Comparison of ENCODE assay signal across 1 cellular context in the genomic region with DNA sequence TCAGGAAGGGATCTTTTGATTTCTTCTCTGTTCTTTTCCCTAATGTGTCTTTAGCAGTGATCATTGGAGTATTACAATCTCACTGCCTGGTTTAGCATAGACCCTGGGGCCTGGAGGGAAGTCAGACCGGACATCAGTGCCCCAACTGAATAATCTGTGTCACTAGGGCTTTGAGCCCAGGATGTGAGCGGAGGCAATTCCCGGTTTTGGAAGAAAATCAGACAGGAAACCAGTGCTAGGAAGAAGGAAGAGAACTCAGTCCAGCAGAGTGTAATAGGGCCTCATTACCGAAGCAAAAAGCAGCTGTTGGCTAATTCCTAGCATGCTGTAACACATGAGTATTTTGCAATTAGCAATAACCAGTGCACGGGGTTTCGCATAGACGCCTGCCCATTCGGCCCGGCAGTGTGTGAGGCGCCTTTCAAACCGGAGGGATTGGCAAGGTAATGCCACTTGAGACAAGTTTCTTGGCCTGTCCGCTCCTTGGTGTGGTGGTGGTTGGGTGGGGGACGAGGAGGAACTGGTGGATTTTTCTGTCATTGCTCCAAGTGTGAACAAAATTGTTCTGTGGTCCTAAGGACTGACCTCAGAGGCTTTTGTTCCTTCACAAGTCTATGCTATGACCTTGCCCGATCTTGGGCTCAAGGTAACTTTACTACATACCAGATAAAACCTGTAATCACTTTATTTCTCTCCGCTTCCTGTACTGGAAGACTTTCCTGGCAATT.
A peak's percentile ranks its signal among the peaks of the same experiment; 100 is the strongest.
TF ChIP-seq lines count a peak whose summit lies in the region.

No MANE protein-coding gene starts in this region.

TF ChIP-seq in HepG2, 621 proteins besides CTCF, POLR2A, EP300 and RAD21 (continued from another document and continues in another):
- TF ChIP-seq, protein P1, sequence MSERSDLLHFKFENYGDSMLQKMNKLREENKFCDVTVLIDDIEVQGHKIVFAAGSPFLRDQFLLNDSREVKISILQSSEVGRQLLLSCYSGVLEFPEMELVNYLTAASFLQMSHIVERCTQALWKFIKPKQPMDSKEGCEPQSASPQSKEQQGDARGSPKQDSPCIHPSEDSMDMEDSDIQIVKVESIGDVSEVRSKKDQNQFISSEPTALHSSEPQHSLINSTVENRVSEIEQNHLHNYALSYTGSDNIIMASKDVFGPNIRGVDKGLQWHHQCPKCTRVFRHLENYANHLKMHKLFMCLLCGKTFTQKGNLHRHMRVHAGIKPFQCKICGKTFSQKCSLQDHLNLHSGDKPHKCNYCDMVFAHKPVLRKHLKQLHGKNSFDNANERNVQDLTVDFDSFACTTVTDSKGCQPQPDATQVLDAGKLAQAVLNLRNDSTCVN (CRISPR knock-in tag; IDR thresholded peaks at IDR 0.05; ENCODE audit: borderline replicate concordance) = no peak
- TF ChIP-seq TBX2 (CRISPR knock-in tag; IDR thresholded peaks at IDR 0.05; ENCODE audit: borderline replicate concordance) = 0 out of 2 replicates have a peak, but pooled peaks have one; percentile 27
- TF ChIP-seq ZNF382 (CRISPR knock-in tag; IDR thresholded peaks at IDR 0.05; ENCODE audit: borderline replicate concordance) = no peak
- 0 out of 2 replicates have a peak, but pooled peaks have one; percentile 30 for TF ChIP-seq ZNF441 (CRISPR knock-in tag; IDR thresholded peaks at IDR 0.05; ENCODE audit: borderline replicate concordance)
- TF ChIP-seq, protein P2, sequence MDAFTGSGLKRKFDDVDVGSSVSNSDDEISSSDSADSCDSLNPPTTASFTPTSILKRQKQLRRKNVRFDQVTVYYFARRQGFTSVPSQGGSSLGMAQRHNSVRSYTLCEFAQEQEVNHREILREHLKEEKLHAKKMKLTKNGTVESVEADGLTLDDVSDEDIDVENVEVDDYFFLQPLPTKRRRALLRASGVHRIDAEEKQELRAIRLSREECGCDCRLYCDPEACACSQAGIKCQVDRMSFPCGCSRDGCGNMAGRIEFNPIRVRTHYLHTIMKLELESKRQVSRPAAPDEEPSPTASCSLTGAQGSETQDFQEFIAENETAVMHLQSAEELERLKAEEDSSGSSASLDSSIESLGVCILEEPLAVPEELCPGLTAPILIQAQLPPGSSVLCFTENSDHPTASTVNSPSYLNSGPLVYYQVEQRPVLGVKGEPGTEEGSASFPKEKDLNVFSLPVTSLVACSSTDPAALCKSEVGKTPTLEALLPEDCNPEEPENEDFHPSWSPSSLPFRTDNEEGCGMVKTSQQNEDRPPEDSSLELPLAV (CRISPR knock-in tag; conservative IDR thresholded peaks at IDR 0.05; ENCODE audit: low read depth) = no peak
- TF ChIP-seq, protein P3, sequence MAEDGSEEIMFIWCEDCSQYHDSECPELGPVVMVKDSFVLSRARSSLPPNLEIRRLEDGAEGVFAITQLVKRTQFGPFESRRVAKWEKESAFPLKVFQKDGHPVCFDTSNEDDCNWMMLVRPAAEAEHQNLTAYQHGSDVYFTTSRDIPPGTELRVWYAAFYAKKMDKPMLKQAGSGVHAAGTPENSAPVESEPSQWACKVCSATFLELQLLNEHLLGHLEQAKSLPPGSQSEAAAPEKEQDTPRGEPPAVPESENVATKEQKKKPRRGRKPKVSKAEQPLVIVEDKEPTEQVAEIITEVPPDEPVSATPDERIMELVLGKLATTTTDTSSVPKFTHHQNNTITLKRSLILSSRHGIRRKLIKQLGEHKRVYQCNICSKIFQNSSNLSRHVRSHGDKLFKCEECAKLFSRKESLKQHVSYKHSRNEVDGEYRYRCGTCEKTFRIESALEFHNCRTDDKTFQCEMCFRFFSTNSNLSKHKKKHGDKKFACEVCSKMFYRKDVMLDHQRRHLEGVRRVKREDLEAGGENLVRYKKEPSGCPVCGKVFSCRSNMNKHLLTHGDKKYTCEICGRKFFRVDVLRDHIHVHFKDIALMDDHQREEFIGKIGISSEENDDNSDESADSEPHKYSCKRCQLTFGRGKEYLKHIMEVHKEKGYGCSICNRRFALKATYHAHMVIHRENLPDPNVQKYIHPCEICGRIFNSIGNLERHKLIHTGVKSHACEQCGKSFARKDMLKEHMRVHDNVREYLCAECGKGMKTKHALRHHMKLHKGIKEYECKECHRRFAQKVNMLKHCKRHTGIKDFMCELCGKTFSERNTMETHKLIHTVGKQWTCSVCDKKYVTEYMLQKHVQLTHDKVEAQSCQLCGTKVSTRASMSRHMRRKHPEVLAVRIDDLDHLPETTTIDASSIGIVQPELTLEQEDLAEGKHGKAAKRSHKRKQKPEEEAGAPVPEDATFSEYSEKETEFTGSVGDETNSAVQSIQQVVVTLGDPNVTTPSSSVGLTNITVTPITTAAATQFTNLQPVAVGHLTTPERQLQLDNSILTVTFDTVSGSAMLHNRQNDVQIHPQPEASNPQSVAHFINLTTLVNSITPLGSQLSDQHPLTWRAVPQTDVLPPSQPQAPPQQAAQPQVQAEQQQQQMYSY (CRISPR knock-in tag; IDR thresholded peaks at IDR 0.05) = no peak
- peak; percentile 33; the same call in 1 of the 2 replicates for TF ChIP-seq ZFX (CRISPR knock-in tag; IDR thresholded peaks at IDR 0.05; ENCODE audit: low read depth)
- TF ChIP-seq, protein P4, sequence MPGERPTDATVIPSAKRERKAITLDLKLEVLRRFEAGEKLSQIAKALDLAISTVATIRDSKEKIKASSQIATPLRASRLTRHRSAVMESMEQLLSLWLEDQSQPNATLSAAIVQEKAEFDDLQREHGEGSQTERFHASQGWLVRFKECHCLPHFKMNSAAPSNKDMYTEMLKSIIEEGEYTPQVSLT (CRISPR knock-in tag; IDR thresholded peaks at IDR 0.05; ENCODE audit: borderline replicate concordance, low read depth) = no peak
- TF ChIP-seq MED8 (CRISPR knock-in tag; IDR thresholded peaks at IDR 0.05; ENCODE audit: insufficient replicate concordance) = no peak
- no peak for TF ChIP-seq RARG (CRISPR knock-in tag; IDR thresholded peaks at IDR 0.05; ENCODE audit: low read depth)
- no peak for TF ChIP-seq BRCA1 (CRISPR knock-in tag; IDR thresholded peaks at IDR 0.05)
- TF ChIP-seq SPEN (CRISPR knock-in tag; IDR thresholded peaks at IDR 0.05; ENCODE audit: low read depth) = no peak
- no peak for TF ChIP-seq FOSL1 (CRISPR knock-in tag; IDR thresholded peaks at IDR 0.05; ENCODE audit: borderline replicate concordance)
- no peak for TF ChIP-seq SMAD3 (CRISPR knock-in tag; IDR thresholded peaks at IDR 0.05)
- no peak for TF ChIP-seq KLF11 (CRISPR knock-in tag; IDR thresholded peaks at IDR 0.05)
- TF ChIP-seq SOX6 (IDR thresholded peaks at IDR 0.05) = no peak
- no peak for TF ChIP-seq SOX6 (CRISPR knock-in tag; IDR thresholded peaks at IDR 0.05)
- no peak for TF ChIP-seq PPARG (CRISPR knock-in tag; conservative IDR thresholded peaks at IDR 0.05)
- TF ChIP-seq SAP130 (CRISPR knock-in tag; IDR thresholded peaks at IDR 0.05; ENCODE audit: low read depth) = peak; percentile 80; the same call in 1 of the 2 replicates
- TF ChIP-seq, protein P5, sequence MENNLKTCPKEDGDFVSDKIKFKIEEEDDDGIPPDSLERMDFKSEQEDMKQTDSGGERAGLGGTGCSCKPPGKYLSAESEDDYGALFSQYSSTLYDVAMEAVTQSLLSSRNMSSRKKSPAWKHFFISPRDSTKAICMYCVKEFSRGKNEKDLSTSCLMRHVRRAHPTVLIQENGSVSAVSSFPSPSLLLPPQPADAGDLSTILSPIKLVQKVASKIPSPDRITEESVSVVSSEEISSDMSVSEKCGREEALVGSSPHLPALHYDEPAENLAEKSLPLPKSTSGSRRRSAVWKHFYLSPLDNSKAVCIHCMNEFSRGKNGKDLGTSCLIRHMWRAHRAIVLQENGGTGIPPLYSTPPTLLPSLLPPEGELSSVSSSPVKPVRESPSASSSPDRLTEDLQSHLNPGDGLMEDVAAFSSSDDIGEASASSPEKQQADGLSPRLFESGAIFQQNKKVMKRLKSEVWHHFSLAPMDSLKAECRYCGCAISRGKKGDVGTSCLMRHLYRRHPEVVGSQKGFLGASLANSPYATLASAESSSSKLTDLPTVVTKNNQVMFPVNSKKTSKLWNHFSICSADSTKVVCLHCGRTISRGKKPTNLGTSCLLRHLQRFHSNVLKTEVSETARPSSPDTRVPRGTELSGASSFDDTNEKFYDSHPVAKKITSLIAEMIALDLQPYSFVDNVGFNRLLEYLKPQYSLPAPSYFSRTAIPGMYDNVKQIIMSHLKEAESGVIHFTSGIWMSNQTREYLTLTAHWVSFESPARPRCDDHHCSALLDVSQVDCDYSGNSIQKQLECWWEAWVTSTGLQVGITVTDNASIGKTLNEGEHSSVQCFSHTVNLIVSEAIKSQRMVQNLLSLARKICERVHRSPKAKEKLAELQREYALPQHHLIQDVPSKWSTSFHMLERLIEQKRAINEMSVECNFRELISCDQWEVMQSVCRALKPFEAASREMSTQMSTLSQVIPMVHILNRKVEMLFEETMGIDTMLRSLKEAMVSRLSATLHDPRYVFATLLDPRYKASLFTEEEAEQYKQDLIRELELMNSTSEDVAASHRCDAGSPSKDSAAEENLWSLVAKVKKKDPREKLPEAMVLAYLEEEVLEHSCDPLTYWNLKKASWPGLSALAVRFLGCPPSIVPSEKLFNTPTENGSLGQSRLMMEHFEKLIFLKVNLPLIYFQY (CRISPR knock-in tag; IDR thresholded peaks at IDR 0.05; ENCODE audit: borderline replicate concordance) = no peak
- TF ChIP-seq, protein P6, sequence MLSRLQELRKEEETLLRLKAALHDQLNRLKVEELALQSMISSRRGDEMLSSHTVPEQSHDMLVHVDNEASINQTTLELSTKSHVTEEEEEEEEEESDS (CRISPR knock-in tag; IDR thresholded peaks at IDR 0.05; ENCODE audit: borderline replicate concordance) = no peak
- no peak for TF ChIP-seq EHMT2 (IDR thresholded peaks at IDR 0.05; ENCODE audit: borderline replicate concordance, low read depth, low read length)
- no peak for TF ChIP-seq NR2C2 (CRISPR knock-in tag; IDR thresholded peaks at IDR 0.05; ENCODE audit: borderline replicate concordance)
- TF ChIP-seq, protein P7, sequence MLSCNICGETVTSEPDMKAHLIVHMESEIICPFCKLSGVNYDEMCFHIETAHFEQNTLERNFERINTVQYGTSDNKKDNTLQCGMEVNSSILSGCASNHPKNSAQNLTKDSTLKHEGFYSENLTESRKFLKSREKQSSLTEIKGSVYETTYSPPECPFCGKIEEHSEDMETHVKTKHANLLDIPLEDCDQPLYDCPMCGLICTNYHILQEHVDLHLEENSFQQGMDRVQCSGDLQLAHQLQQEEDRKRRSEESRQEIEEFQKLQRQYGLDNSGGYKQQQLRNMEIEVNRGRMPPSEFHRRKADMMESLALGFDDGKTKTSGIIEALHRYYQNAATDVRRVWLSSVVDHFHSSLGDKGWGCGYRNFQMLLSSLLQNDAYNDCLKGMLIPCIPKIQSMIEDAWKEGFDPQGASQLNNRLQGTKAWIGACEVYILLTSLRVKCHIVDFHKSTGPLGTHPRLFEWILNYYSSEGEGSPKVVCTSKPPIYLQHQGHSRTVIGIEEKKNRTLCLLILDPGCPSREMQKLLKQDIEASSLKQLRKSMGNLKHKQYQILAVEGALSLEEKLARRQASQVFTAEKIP (CRISPR knock-in tag; IDR thresholded peaks at IDR 0.05; ENCODE audit: borderline replicate concordance) = no peak
- TF ChIP-seq, protein P8, sequence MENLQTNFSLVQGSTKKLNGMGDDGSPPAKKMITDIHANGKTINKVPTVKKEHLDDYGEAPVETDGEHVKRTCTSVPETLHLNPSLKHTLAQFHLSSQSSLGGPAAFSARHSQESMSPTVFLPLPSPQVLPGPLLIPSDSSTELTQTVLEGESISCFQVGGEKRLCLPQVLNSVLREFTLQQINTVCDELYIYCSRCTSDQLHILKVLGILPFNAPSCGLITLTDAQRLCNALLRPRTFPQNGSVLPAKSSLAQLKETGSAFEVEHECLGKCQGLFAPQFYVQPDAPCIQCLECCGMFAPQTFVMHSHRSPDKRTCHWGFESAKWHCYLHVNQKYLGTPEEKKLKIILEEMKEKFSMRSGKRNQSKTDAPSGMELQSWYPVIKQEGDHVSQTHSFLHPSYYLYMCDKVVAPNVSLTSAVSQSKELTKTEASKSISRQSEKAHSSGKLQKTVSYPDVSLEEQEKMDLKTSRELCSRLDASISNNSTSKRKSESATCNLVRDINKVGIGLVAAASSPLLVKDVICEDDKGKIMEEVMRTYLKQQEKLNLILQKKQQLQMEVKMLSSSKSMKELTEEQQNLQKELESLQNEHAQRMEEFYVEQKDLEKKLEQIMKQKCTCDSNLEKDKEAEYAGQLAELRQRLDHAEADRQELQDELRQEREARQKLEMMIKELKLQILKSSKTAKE (CRISPR knock-in tag; IDR thresholded peaks at IDR 0.05; ENCODE audit: borderline replicate concordance) = no peak
- TF ChIP-seq ZNF484 (CRISPR knock-in tag; IDR thresholded peaks at IDR 0.05; ENCODE audit: borderline replicate concordance, low read depth) = no peak
- TF ChIP-seq, protein P9, sequence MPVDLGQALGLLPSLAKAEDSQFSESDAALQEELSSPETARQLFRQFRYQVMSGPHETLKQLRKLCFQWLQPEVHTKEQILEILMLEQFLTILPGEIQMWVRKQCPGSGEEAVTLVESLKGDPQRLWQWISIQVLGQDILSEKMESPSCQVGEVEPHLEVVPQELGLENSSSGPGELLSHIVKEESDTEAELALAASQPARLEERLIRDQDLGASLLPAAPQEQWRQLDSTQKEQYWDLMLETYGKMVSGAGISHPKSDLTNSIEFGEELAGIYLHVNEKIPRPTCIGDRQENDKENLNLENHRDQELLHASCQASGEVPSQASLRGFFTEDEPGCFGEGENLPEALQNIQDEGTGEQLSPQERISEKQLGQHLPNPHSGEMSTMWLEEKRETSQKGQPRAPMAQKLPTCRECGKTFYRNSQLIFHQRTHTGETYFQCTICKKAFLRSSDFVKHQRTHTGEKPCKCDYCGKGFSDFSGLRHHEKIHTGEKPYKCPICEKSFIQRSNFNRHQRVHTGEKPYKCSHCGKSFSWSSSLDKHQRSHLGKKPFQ (CRISPR knock-in tag; IDR thresholded peaks at IDR 0.05; ENCODE audit: insufficient replicate concordance) = no peak
